38 cellular contexts compared by ENCODE assay signal in genomic region chr3:69527498-69527897, GRCh38.
"Had no signal": no experiment of that assay in that cellular context is flagged by ENCODE, and none has a peak within 500 bp of the region (broad histone marks: within the 10 kb centered on the region; RNA-seq: fewer than 3 reads in every experiment).

No MANE protein-coding gene starts in this region.

- H3K27me3 ChIP-seq: adrenal gland, ascending aorta, body of pancreas, brain microvascular endothelial cell, breast epithelium had no signal

- H3K27ac ChIP-seq: adrenal gland, ascending aorta, body of pancreas, brain microvascular endothelial cell, breast epithelium had no signal

- H3K9me3 Mint-ChIP-seq: activated naive CD4-positive, alpha-beta T cell treated with anti-CD3 and anti-CD28 coated beads for 36 hours; activated naive CD4-positive, alpha-beta T cell treated with anti-CD3 and anti-CD28 coated beads, Interleukin-2, amount 10 ng/mL, durations not matched to agents 7 days and 5 days; activated naive CD4-positive, alpha-beta T cell treated with anti-CD3 and anti-CD28 coated beads, Interleukin-2, amount 50 U/mL, for 24 hours; activated naive CD8-positive, alpha-beta T cell treated with anti-CD3 and anti-CD28 coated beads, Interleukin-2, amount 10 ng/mL, durations not matched to agents 7 days and 5 days; activated naive CD8-positive, alpha-beta T cell treated with anti-CD3 and anti-CD28 coated beads, Interleukin-2, amount 50 U/mL, for 24 hours; activated T-cell treated with anti-CD3 and anti-CD28 coated beads, Interleukin-2, amount 50 U/mL, for 24 hours; activated T-cell treated with anti-CD3 and anti-CD28 coated beads, Interleukin-2, amount 50 U/mL, for 4 hours; activated T-cell treated with anti-CD3 and anti-CD28 coated beads, Interleukin-2, amount 50 U/mL, for 72 hours; activated T-helper 1 cell treated with anti-CD3 and anti-CD28 coated beads, Interleukin-12 subunit alpha, Interleukin-12 subunit beta, Interleukin-2, Interleukin-4 antibody, amounts not matched to agents 30 ng/mL and 10 ng/mL and 1 ng/mL, durations not matched to agents 14 hours and 24 hours and 36 hours; activated T-helper 17 cell treated with anti-CD3 and anti-CD28 coated beads, Interleukin-2, amount 50 U/mL, for 72 hours; activated T-helper 2 cell treated with anti-CD3 and anti-CD28 coated beads, Interferon-gamma antibody, Interleukin-2, Interleukin-4, amounts not matched to agents 10 μg/mL and 5 μg/mL and 100 μg/mL, durations not matched to agents 14 hours and 24 hours and 36 hours; central memory CD8-positive, alpha-beta T cell had no signal

- H3K36me3 Mint-ChIP-seq: activated naive CD4-positive, alpha-beta T cell treated with anti-CD3 and anti-CD28 coated beads, Interleukin-2, amount 10 ng/mL, durations not matched to agents 7 days and 5 days; activated naive CD4-positive, alpha-beta T cell treated with anti-CD3 and anti-CD28 coated beads, Interleukin-2, amount 50 U/mL, for 24 hours; activated naive CD4-positive, alpha-beta T cell treated with anti-CD3 and anti-CD28 coated beads, Interleukin-2, amount 50 U/mL, for 72 hours; activated naive CD8-positive, alpha-beta T cell; activated naive CD8-positive, alpha-beta T cell treated with anti-CD3 and anti-CD28 coated beads, Interleukin-2, amount 10 ng/mL, durations not matched to agents 7 days and 5 days; brain had no signal

- H3K4me1 ChIP-seq: adrenal gland, ascending aorta, breast epithelium had no signal

- H3K36me3 ChIP-seq: adrenal gland, ascending aorta, brain microvascular endothelial cell, breast epithelium had no signal

- H3K4me1 Mint-ChIP-seq: activated naive CD4-positive, alpha-beta T cell treated with anti-CD3 and anti-CD28 coated beads, Interleukin-2, amount 10 ng/mL, durations not matched to agents 7 days and 5 days; activated naive CD4-positive, alpha-beta T cell treated with anti-CD3 and anti-CD28 coated beads, Interleukin-2, amount 50 U/mL, for 24 hours; activated naive CD8-positive, alpha-beta T cell treated with anti-CD3 and anti-CD28 coated beads for 36 hours; activated naive CD8-positive, alpha-beta T cell treated with anti-CD3 and anti-CD28 coated beads, Interleukin-2, amount 10 ng/mL, durations not matched to agents 7 days and 5 days; activated naive CD8-positive, alpha-beta T cell treated with anti-CD3 and anti-CD28 coated beads, Interleukin-2, amount 50 U/mL, for 24 hours; activated T-helper 17 cell treated with anti-CD3 and anti-CD28 coated beads, Interleukin-2, amount 50 U/mL, for 72 hours; central memory CD8-positive, alpha-beta T cell had no signal

- H3K4me3 Mint-ChIP-seq: activated naive CD4-positive, alpha-beta T cell treated with anti-CD3 and anti-CD28 coated beads for 36 hours; activated naive CD4-positive, alpha-beta T cell treated with anti-CD3 and anti-CD28 coated beads, Interleukin-2, amount 10 ng/mL, durations not matched to agents 7 days and 5 days; activated naive CD4-positive, alpha-beta T cell treated with anti-CD3 and anti-CD28 coated beads, Interleukin-2, amount 50 U/mL, for 24 hours; activated naive CD8-positive, alpha-beta T cell; activated naive CD8-positive, alpha-beta T cell treated with anti-CD3 and anti-CD28 coated beads for 36 hours; activated naive CD8-positive, alpha-beta T cell treated with anti-CD3 and anti-CD28 coated beads, Interleukin-2, amount 10 ng/mL, durations not matched to agents 7 days and 5 days; activated naive CD8-positive, alpha-beta T cell treated with anti-CD3 and anti-CD28 coated beads, Interleukin-2, amount 50 U/mL, for 24 hours; activated T-cell treated with anti-CD3 and anti-CD28 coated beads, Interleukin-2, amount 50 U/mL, for 24 hours; activated T-cell treated with anti-CD3 and anti-CD28 coated beads, Interleukin-2, amount 50 U/mL, for 4 hours; activated T-cell treated with anti-CD3 and anti-CD28 coated beads, Interleukin-2, amount 50 U/mL, for 72 hours; activated T-helper 1 cell treated with anti-CD3 and anti-CD28 coated beads, Interleukin-12 subunit alpha, Interleukin-12 subunit beta, Interleukin-2, Interleukin-4 antibody, amounts not matched to agents 30 ng/mL and 10 ng/mL and 1 ng/mL, durations not matched to agents 14 hours and 24 hours and 36 hours; activated T-helper 17 cell treated with anti-CD3 and anti-CD28 coated beads, Interleukin-2, amount 50 U/mL, for 72 hours; brain; central memory CD8-positive, alpha-beta T cell had no signal

- H3K27ac Mint-ChIP-seq: activated naive CD4-positive, alpha-beta T cell treated with anti-CD3 and anti-CD28 coated beads for 36 hours; activated naive CD4-positive, alpha-beta T cell treated with anti-CD3 and anti-CD28 coated beads, Interleukin-2, amount 10 ng/mL, durations not matched to agents 7 days and 5 days; activated naive CD4-positive, alpha-beta T cell treated with anti-CD3 and anti-CD28 coated beads, Interleukin-2, amount 50 U/mL, for 24 hours; activated naive CD8-positive, alpha-beta T cell; activated naive CD8-positive, alpha-beta T cell treated with anti-CD3 and anti-CD28 coated beads for 36 hours; activated naive CD8-positive, alpha-beta T cell treated with anti-CD3 and anti-CD28 coated beads, Interleukin-2, amount 10 ng/mL, durations not matched to agents 7 days and 5 days; activated naive CD8-positive, alpha-beta T cell treated with anti-CD3 and anti-CD28 coated beads, Interleukin-2, amount 50 U/mL, for 24 hours; activated T-cell treated with anti-CD3 and anti-CD28 coated beads, Interleukin-2, amount 50 U/mL, for 24 hours; activated T-cell treated with anti-CD3 and anti-CD28 coated beads, Interleukin-2, amount 50 U/mL, for 72 hours; activated T-helper 1 cell treated with anti-CD3 and anti-CD28 coated beads, Interleukin-12 subunit alpha, Interleukin-12 subunit beta, Interleukin-2, Interleukin-4 antibody, amounts not matched to agents 30 ng/mL and 10 ng/mL and 1 ng/mL, durations not matched to agents 14 hours and 24 hours and 36 hours; activated T-helper 17 cell treated with anti-CD3 and anti-CD28 coated beads, Interleukin-2, amount 50 U/mL, for 72 hours; activated T-helper 2 cell treated with anti-CD3 and anti-CD28 coated beads, Interferon-gamma antibody, Interleukin-2, Interleukin-4, amounts not matched to agents 10 μg/mL and 5 μg/mL and 100 μg/mL, durations not matched to agents 14 hours and 24 hours and 36 hours; brain had no signal

- ATAC-seq: activated naive CD4-positive, alpha-beta T cell treated with anti-CD3 and anti-CD28 coated beads, Interleukin-2, amount 50 U/mL, for 72 hours; activated naive CD8-positive, alpha-beta T cell treated with anti-CD3 and anti-CD28 coated beads, Interleukin-2, amount 50 U/mL, for 24 hours; activated T-cell treated with anti-CD3 and anti-CD28 coated beads, Interleukin-2, amount 50 U/mL, for 4 hours; activated T-cell treated with anti-CD3 and anti-CD28 coated beads, Interleukin-2, amount 50 U/mL, for 72 hours; activated T-helper 17 cell treated with anti-CD3 and anti-CD28 coated beads, Interleukin-2, amount 50 U/mL, for 72 hours; body of pancreas had no signal

- H3K4me3 ChIP-seq: adrenal gland, ascending aorta, body of pancreas, breast epithelium had no signal

- DNase-seq: activated effector memory CD4-positive, alpha-beta T cell treated with anti-CD3 and anti-CD28 coated beads, Interleukin-2, amount 50 U/mL, for 16 hours; activated effector memory CD4-positive, alpha-beta T cell treated with Interleukin-2 at 50 U/mL for 16 hours; activated gamma-delta T cell; activated gamma-delta T cell treated with Interleukin-2 at 50 U/mL for 16 hours; activated naive CD4-positive, alpha-beta T cell; activated naive CD4-positive, alpha-beta T cell treated with anti-CD3 and anti-CD28 coated beads for 36 hours; activated naive CD4-positive, alpha-beta T cell treated with anti-CD3 and anti-CD28 coated beads, Interleukin-2, amount 10 ng/mL, durations not matched to agents 7 days and 5 days; activated naive CD4-positive, alpha-beta T cell treated with anti-CD3 and anti-CD28 coated beads, Interleukin-2, amount 50 U/mL, for 16 hours; activated naive CD4-positive, alpha-beta T cell treated with Interleukin-2 at 50 U/mL for 16 hours; activated naive CD8-positive, alpha-beta T cell treated with anti-CD3 and anti-CD28 coated beads for 36 hours; activated naive CD8-positive, alpha-beta T cell treated with anti-CD3 and anti-CD28 coated beads, Interleukin-2, amount 10 ng/mL, durations not matched to agents 7 days and 5 days; activated naive CD8-positive, alpha-beta T cell treated with anti-CD3 and anti-CD28 coated beads, Interleukin-2, amount 50 U/mL, for 24 hours; activated T-cell treated with anti-CD3 and anti-CD28 coated beads for 4 hours; activated T-cell treated with anti-CD3 and anti-CD28 coated beads, Interleukin-2, amount 50 U/mL, for 1 hour; activated T-cell treated with anti-CD3 and anti-CD28 coated beads, Interleukin-2, amount 50 U/mL, for 24 hours; activated T-cell treated with anti-CD3 and anti-CD28 coated beads, Interleukin-2, amount 50 U/mL, for 4 hours; activated T-cell treated with anti-CD3 and anti-CD28 coated beads, Interleukin-2, amount 50 U/mL, for 48 hours; activated T-cell treated with anti-CD3 and anti-CD28 coated beads, Interleukin-2, amount 50 U/mL, for 72 hours; adrenal gland; amniotic stem cell; amygdala; anterior cingulate cortex; aorta; body of pancreas; brain microvascular endothelial cell; caudate nucleus; central memory CD4-positive, alpha-beta T cell; cerebellar nuclear complex had no signal

- H3K9me3 ChIP-seq: adrenal gland, ascending aorta, body of pancreas, breast epithelium had no signal

- H3K27me3 Mint-ChIP-seq: activated naive CD8-positive, alpha-beta T cell treated with anti-CD3 and anti-CD28 coated beads, Interleukin-2, amount 10 ng/mL, durations not matched to agents 7 days and 5 days had no signal
